In the genomic region with DNA sequence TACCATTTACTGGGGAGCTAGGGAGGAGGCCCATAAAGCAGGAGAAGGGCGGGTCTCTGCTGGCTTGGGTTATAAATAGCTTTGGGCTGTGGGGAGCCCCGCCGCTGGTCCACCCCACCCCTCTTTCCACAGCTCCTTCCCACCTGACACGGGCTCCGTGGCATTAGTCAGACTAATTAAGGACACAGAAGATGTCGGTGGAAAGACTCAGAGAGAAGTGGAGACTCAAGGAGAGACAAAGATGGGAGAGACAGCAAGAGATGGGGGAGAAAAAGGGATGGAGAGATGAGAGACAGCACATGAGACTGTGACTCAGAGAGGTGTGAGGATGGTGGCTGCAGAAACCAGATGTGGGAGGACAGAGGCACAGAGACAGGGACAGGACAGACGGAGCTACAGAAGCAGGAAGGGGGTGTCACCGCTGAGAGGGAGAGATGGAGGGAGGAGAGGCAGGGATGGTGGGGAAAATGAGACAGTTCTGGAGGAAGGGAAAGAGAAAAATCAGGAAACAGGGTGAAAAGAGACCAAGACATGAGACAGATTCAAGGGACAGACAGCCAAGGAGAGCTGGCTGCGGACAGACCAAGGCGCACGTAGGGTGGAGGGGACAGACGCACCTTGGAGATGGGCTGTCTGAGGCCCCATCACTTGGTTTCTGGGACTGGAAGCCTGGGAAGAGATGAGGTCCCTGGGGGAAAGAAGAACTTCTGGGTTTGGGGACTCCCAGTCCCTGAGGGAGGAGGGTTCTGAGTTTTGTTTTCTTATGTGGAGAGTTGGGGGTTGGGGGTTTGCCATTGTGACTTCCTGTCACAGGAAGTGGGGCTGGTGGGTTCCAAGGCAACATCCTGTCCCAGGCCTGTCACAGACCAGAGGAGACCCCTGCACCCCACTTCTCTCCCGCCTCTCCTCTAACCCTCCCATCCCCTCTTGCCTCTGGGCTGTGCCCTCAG, we compare ENCODE assay signal across 9 cellular contexts. TPM values are rescaled to one million over a fixed set of nuclear protein-coding genes. Genes with fewer than 3 reads are reported as not detected.
DNase-seq lines count a peak whose midpoint lies in the region; ATAC-seq, FAIRE-seq and TF ChIP-seq lines count a peak whose summit lies in the region.
"Had no signal": no experiment of that assay in that cellular context is flagged by ENCODE, and none has a peak within 500 bp of the region (broad histone marks: within the 10 kb centered on the region; RNA-seq: fewer than 3 reads in every experiment).

No MANE protein-coding gene starts in this region.

- H3K9me2 ChIP-seq in SU-DHL-6 (replicated peaks; ENCODE audit: insufficient read depth, low read length) = no peaks in the 10 kb centered on the region

- H3K4me3 ChIP-seq in SU-DHL-6 (ENCODE audit: insufficient read depth, low read length, poor library complexity, severe bottlenecking) (peak overlapping the region; percentile 25), breast epithelium (peak overlapping the region in 2 of 3 donors; percentile 10 to 41), small intestine (ENCODE audit: low read depth in 1 of 2, low read length in 2 of 2) (peak overlapping the region; percentile 24 to 46)
- H3K4me3 ChIP-seq: SJCRH30 had no signal

- CTCF ChIA-PET in GM10248 (lab: Yijun Ruan, JAX) = interaction anchor here (0.7 to 8.2 kb wide), 10 partner anchors 9 to 65 kb away, joined by 3 to 60 read pairs (median 4); no protein-coding TSS in a partner anchor

- H4K20me1 ChIP-seq in SU-DHL-6 (ENCODE audit: low read depth, low read length) = no peaks in the 10 kb centered on the region

- no peak overlapping the region for H2AFZ ChIP-seq in SU-DHL-6 (ENCODE audit: low read depth, low read length, severe bottlenecking)

- H3K27ac ChIP-seq in SU-DHL-6 (ENCODE audit: low read depth, low read length) (peak overlapping the region; percentile 83), breast epithelium (peak overlapping the region; percentile 65 to 81), small intestine (ENCODE audit: low read depth in 1 of 2, low read length in 1 of 2) (peak overlapping the region; percentile 63 to 84)
- H3K27ac ChIP-seq: SJCRH30 had no signal

- intact Hi-C loops in breast epithelium (cut with DNase I; ENCODE audit: low total_unique reads) = no loop called here

- POLR2A ChIA-PET in GM10248 (lab: Yijun Ruan, JAX) = interaction anchor here (0.6 to 1.7 kb wide), 9 partner anchors 12 to 58 kb away, joined by 3 to 7 read pairs (median 4); partner anchors contain the start of genes ERFL and RPS19

- no peaks in the 10 kb centered on the region for H3K27me3 ChIP-seq in SU-DHL-6 (ENCODE audit: low read length)
- H3K27me3 ChIP-seq in breast epithelium = no peaks in the 10 kb centered on the region
- no peaks in the 10 kb centered on the region for H3K27me3 ChIP-seq in small intestine (ENCODE audit: control insufficient read depth in 2 of 2, insufficient read depth in 2 of 2, low read length in 2 of 2)
- H3K27me3 ChIP-seq: SJCRH30 had no signal

- peaks cover 20% of the 10 kb centered on the region for H3F3A ChIP-seq in SU-DHL-6 (ENCODE audit: insufficient read depth)

- H3K36me3 ChIP-seq in SU-DHL-6 (ENCODE audit: low read length) (no peaks in the 10 kb centered on the region), breast epithelium (no peaks in the 10 kb centered on the region), small intestine (ENCODE audit: control insufficient read depth in 2 of 2, insufficient read depth in 2 of 2, low read length in 2 of 2) (peaks cover 2 to 5% of the 10 kb centered on the region in 2 donors)
- H3K36me3 ChIP-seq: SJCRH30 had no signal

- H3K4me1 ChIP-seq in breast epithelium (peaks cover 0 to 6% of the 10 kb centered on the region in 2 donors), small intestine (ENCODE audit: control insufficient read depth in 2 of 2, insufficient read depth in 1 of 2, low read depth in 1 of 2, low read length in 1 of 2) (peaks cover 4 to 7% of the 10 kb centered on the region in 2 donors)
- H3K4me1 ChIP-seq: SJCRH30 had no signal

- no peak for TF ChIP-seq POLR2A in breast epithelium (IDR thresholded peaks at IDR 0.05)

- peak overlapping the region; percentile 97 for H3K4me2 ChIP-seq in SU-DHL-6 (ENCODE audit: low read depth, low read length, poor library complexity, severe bottlenecking)

- TF ChIP-seq CTCF in GM10248 (IDR thresholded peaks at IDR 0.05; ENCODE audit: control extremely low read depth, extremely low read depth, low read depth, missing control alignments) (no peak), SU-DHL-6 (IDR thresholded peaks at IDR 0.05; ENCODE audit: insufficient read depth, low read length, poor library complexity, severe bottlenecking) (no peak), breast epithelium (IDR thresholded peaks at IDR 0.05) (no peak)

- no peak for ATAC-seq in HG02870 (IDR thresholded peaks at IDR 0.05; ENCODE audit: unreplicated experiment)

- 39 to 45% (median 39%) methylated on average over 13 of the region's 13 CpGs for WGBS in small intestine, 3 donors

- H3K79me2 ChIP-seq in SU-DHL-6 (ENCODE audit: insufficient read depth, low read length) = peaks cover 50% of the 10 kb centered on the region

- H3K9me3 ChIP-seq in SU-DHL-6 (ENCODE audit: insufficient read depth, low read length) = no peaks in the 10 kb centered on the region
- H3K9me3 ChIP-seq in breast epithelium = no peaks in the 10 kb centered on the region
- no peaks in the 10 kb centered on the region for H3K9me3 ChIP-seq in small intestine (ENCODE audit: control insufficient read depth, low read depth)
- H3K9me3 ChIP-seq: SJCRH30 had no signal

- H3K9ac ChIP-seq in SU-DHL-6 (ENCODE audit: low read length) = peak overlapping the region; percentile 89

- no peak for FAIRE-seq in small intestine (lab: Jason Lieb, UNC)

- DNase-seq in GM10248 (ENCODE audit: extremely low spot score) (peak; percentile 62), breast epithelium (ENCODE audit: low spot score in 2 of 2) (no peak), small intestine (peak; percentile 67), NCI-H748 treated with DMSO at 0.1 percent for 48 hours (lab: John Stamatoyannopoulos, UW) (no peak), DMS114 treated with DMSO at 0.1 percent for 48 hours (lab: John Stamatoyannopoulos, UW; ENCODE audit: unreplicated experiment) (no peak), dedifferentiated amniotic fluid mesenchymal stem cell (ENCODE audit: extremely low spot score) (no peak)
- DNase-seq: SJCRH30 had no signal

RNA-seq across cellular contexts. Expression of gene ARHGEF1, which starts 4.1 kb away (rescaled TPM):
- total RNA-seq in breast epithelium = 10 to 100 TPM; 55.0 to 61.9 (median 55.7) TPM
- 100 to 1,000 TPM in 2 of 3 donors, 10 to 100 TPM in 1; 55.3 to 120 (median 118) TPM for polyA plus RNA-seq in small intestine

RNA-seq across cellular contexts. Expression of gene CD79A, which starts 10.0 kb away (rescaled TPM):
- total RNA-seq in breast epithelium = 1 to 10 TPM in 2 of 3 donors, under 1 TPM in 1; 0.80 to 2.9 (median 1.8) TPM
- 10 to 100 TPM in 1 of 3 donors, 1 to 10 TPM in 1, under 1 TPM in 1; 0.45 to 10.5 (median 8.9) TPM for polyA plus RNA-seq in small intestine

RNA-seq across cellular contexts. Expression of gene RPS19, which starts 27.0 kb away (rescaled TPM):
- total RNA-seq in breast epithelium = 1,000 to 10,000 TPM in 2 of 3 donors, 100 to 1,000 TPM in 1; 756 to 2,084 (median 1,264) TPM
- 1,000 to 10,000 TPM; 2,031 to 3,349 (median 3,107) TPM for polyA plus RNA-seq in small intestine

RNA-seq across cellular contexts. Expression of gene ERFL, which starts 41.2 kb away (rescaled TPM):
- total RNA-seq in breast epithelium = under 1 TPM in 1 of 3 donors, not detected in 2; 0.15 TPM
- polyA plus RNA-seq in small intestine = under 1 TPM in 1 of 3 donors, not detected in 2; 0.21 TPM
- total RNA-seq: SJCRH30 had no signal

RNA-seq across cellular contexts. Expression of gene DMRTC2, which starts 42.2 kb away (rescaled TPM):
- total RNA-seq in breast epithelium = not detected
- not detected for polyA plus RNA-seq in small intestine
- total RNA-seq: SJCRH30 had no signal

Comparison
In these comparisons a context has a peak if more than half of its experiments do, and no peak if none do; other contexts are left out.
1. DNase-seq: peak in GM10248 (single experiment) and small intestine (single experiment); none in breast epithelium (0 of 2), NCI-H748 treated with DMSO at 0.1 percent for 48 hours (single experiment), DMS114 treated with DMSO at 0.1 percent for 48 hours (single experiment) and dedifferentiated amniotic fluid mesenchymal stem cell (single experiment).
2. Peak in every context shown above with its lines, with median percentiles within 50 percentile points of each other: H3K27ac ChIP-seq and H3K4me3 ChIP-seq.